Comparison of ENCODE assay signal across 29 cellular contexts in the genomic region with DNA sequence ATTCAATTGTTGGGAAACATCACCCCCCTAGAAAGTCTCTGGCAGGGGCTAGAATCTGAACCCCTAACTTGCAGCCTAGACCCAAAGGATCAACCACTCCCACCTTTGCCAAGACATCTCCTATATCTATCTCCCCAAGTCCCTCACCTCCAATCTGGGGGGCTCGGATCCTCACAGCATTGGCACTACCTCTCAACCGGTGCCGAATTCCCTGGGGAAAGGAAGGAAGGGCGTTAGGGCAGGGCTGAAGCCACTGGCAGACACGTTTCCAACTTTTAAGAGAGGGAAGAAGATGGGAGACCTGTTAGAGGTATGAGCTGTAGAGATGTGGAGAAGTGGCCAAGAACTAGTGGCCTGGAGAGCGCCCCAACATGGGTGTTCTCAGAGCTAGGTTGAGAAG. TPM values are rescaled to one million over a fixed set of nuclear protein-coding genes. Genes with fewer than 3 reads are reported as not detected.
DNase-seq lines count a peak whose midpoint lies in the region; ATAC-seq and TF ChIP-seq lines count a peak whose summit lies in the region.
"Had no signal": no experiment of that assay in that cellular context is flagged by ENCODE, and none has a peak within 500 bp of the region (broad histone marks: within the 10 kb centered on the region; RNA-seq: fewer than 3 reads in every experiment).

No MANE protein-coding gene starts in this region.

- TF ChIP-seq CTCF in MCF 10A (IDR thresholded peaks at IDR 0.05; ENCODE audit: unreplicated experiment) (no peak), breast epithelium (IDR thresholded peaks at IDR 0.05) (no peak), GM10266 (IDR thresholded peaks at IDR 0.05; ENCODE audit: control insufficient read depth, insufficient read depth, low read depth, missing control alignments) (no peak)

- no peak overlapping the region for H3K27ac ChIP-seq in breast epithelium
- H3K27ac ChIP-seq in naive thymus-derived CD4-positive, alpha-beta T cell (ENCODE audit: low read depth, low read length): no peak overlapping the region
- H3K27ac ChIP-seq: gastroesophageal sphincter, GM23248, left ventricle myocardium inferior, tibial artery had no signal

- no peaks in the 10 kb centered on the region for H3K27me3 Mint-ChIP-seq in MCF 10A (ENCODE audit: insufficient read depth, unreplicated experiment)
- H3K27me3 Mint-ChIP-seq in activated T-helper 2 cell treated with anti-CD3 and anti-CD28 coated beads, Interferon-gamma antibody, Interleukin-2, Interleukin-4, amounts not matched to agents 10 μg/mL and 5 μg/mL and 100 μg/mL, durations not matched to agents 14 hours and 24 hours and 36 hours (ENCODE audit: low read depth): no peaks in the 10 kb centered on the region
- no peaks in the 10 kb centered on the region for H3K27me3 Mint-ChIP-seq in naive thymus-derived CD4-positive, alpha-beta T cell
- H3K27me3 Mint-ChIP-seq: stimulated activated naive CD8-positive, alpha-beta T cell treated with anti-CD3 and anti-CD28 coated beads, Interleukin-15, Interleukin-2, amounts not matched to agents 100 ng/mL and 50 ng/mL, for 24 hours had no signal

- H3K27ac Mint-ChIP-seq in MCF 10A (ENCODE audit: low read depth, unreplicated experiment): no peak overlapping the region
- H3K27ac Mint-ChIP-seq in activated T-helper 2 cell treated with anti-CD3 and anti-CD28 coated beads, Interferon-gamma antibody, Interleukin-2, Interleukin-4, amounts not matched to agents 10 μg/mL and 5 μg/mL and 100 μg/mL, durations not matched to agents 14 hours and 24 hours and 36 hours: no peak overlapping the region
- H3K27ac Mint-ChIP-seq in naive thymus-derived CD4-positive, alpha-beta T cell: peak overlapping the region in 6 of 9 donors; percentile 1 to 69 (median 40)
- H3K27ac Mint-ChIP-seq: progenitor cell of endocrine pancreas; stimulated activated naive CD8-positive, alpha-beta T cell treated with anti-CD3 and anti-CD28 coated beads, Interleukin-15, Interleukin-2, amounts not matched to agents 100 ng/mL and 50 ng/mL, for 24 hours had no signal

- POLR2A ChIA-PET in MCF 10A (lab: Yijun Ruan, JAX): no interaction called here
- POLR2A ChIA-PET in naive thymus-derived CD4-positive, alpha-beta T cell (lab: Charles Lee): interaction anchor here (0.6 to 5.3 kb wide), 3 partner anchors 17 to 45 kb away, joined by 4 to 48 read pairs (median 8); a partner anchor contains a TSS

- no peak overlapping the region for H3K4me3 ChIP-seq in breast epithelium
- no peak overlapping the region for H3K4me3 ChIP-seq in naive thymus-derived CD4-positive, alpha-beta T cell (ENCODE audit: low read length)
- H3K4me3 ChIP-seq: gastroesophageal sphincter, GM23248, left ventricle myocardium inferior, tibial artery had no signal

- ATAC-seq in naive thymus-derived CD4-positive, alpha-beta T cell: no peak
- ATAC-seq in GM18502 (IDR thresholded peaks at IDR 0.05; ENCODE audit: poor library complexity, unreplicated experiment): no peak
- ATAC-seq: gastroesophageal sphincter, PC-3, Right ventricle myocardium inferior, sciatic nerve had no signal

- CTCF ChIA-PET in MCF 10A (lab: Yijun Ruan, JAX): interaction anchor here (0.6 to 0.8 kb wide), 2 partner anchors 51 to 295 kb away, joined by 3 read pairs; no protein-coding TSS in a partner anchor
- CTCF ChIA-PET in naive thymus-derived CD4-positive, alpha-beta T cell (lab: Charles Lee): no interaction called here

- peaks cover 0 to 30% of the 10 kb centered on the region in 2 donors for H3K27me3 ChIP-seq in breast epithelium
- H3K27me3 ChIP-seq in naive thymus-derived CD4-positive, alpha-beta T cell (ENCODE audit: control insufficient read depth in 2 of 2, insufficient read depth in 2 of 2, low read length in 2 of 2): no peaks in the 10 kb centered on the region
- H3K27me3 ChIP-seq: gastroesophageal sphincter, tibial artery had no signal

- DNase-seq in MCF 10A (ENCODE audit: unreplicated experiment) (no peak), breast epithelium (ENCODE audit: low spot score in 2 of 2) (no peak), GM10266 (ENCODE audit: extremely low spot score) (no peak), superior temporal gyrus (ENCODE audit: extremely low spot score) (no peak)
- DNase-seq in activated T-helper 2 cell treated with anti-CD3 and anti-CD28 coated beads, Interferon-gamma antibody, Interleukin-2, Interleukin-4, amounts not matched to agents 10 μg/mL and 5 μg/mL and 100 μg/mL, durations not matched to agents 14 hours and 24 hours and 36 hours (ENCODE audit: low spot score): no peak
- no peak for DNase-seq in naive thymus-derived CD4-positive, alpha-beta T cell
- DNase-seq: activated gamma-delta T cell, amygdala, caudate nucleus, COR-L47, dermis blood vessel endothelial cell, DMS79, GF-D8, GM23248, hippocampal formation, left ventricle myocardium inferior, midbrain, NCI-H1694 treated with DMSO at 0.1 percent for 48 hours, NCI-H2171, NCI-H524, PC-3, T1000, tibial artery had no signal

- H3K4me3 Mint-ChIP-seq in MCF 10A (ENCODE audit: unreplicated experiment): peak overlapping the region; percentile 28
- peak overlapping the region; percentile 46 for H3K4me3 Mint-ChIP-seq in activated T-helper 2 cell treated with anti-CD3 and anti-CD28 coated beads, Interferon-gamma antibody, Interleukin-2, Interleukin-4, amounts not matched to agents 10 μg/mL and 5 μg/mL and 100 μg/mL, durations not matched to agents 14 hours and 24 hours and 36 hours (ENCODE audit: low read depth)
- H3K4me3 Mint-ChIP-seq in naive thymus-derived CD4-positive, alpha-beta T cell: peak overlapping the region in 6 of 10 donors; percentile 34 to 66 (median 52)
- H3K4me3 Mint-ChIP-seq: stimulated activated naive CD8-positive, alpha-beta T cell treated with anti-CD3 and anti-CD28 coated beads, Interleukin-15, Interleukin-2, amounts not matched to agents 100 ng/mL and 50 ng/mL, for 24 hours had no signal

- peaks cover 12% of the 10 kb centered on the region for H3K36me3 Mint-ChIP-seq in MCF 10A (ENCODE audit: insufficient read depth, unreplicated experiment)
- H3K36me3 Mint-ChIP-seq in activated T-helper 2 cell treated with anti-CD3 and anti-CD28 coated beads, Interferon-gamma antibody, Interleukin-2, Interleukin-4, amounts not matched to agents 10 μg/mL and 5 μg/mL and 100 μg/mL, durations not matched to agents 14 hours and 24 hours and 36 hours (ENCODE audit: low read depth): peaks cover 18% of the 10 kb centered on the region
- H3K36me3 Mint-ChIP-seq in naive thymus-derived CD4-positive, alpha-beta T cell: peaks cover 0 to 6% (median 0%) of the 10 kb centered on the region in 5 donors

- H3K9me3 Mint-ChIP-seq in MCF 10A (ENCODE audit: unreplicated experiment): peaks cover 20% of the 10 kb centered on the region
- H3K9me3 Mint-ChIP-seq in activated T-helper 2 cell treated with anti-CD3 and anti-CD28 coated beads, Interferon-gamma antibody, Interleukin-2, Interleukin-4, amounts not matched to agents 10 μg/mL and 5 μg/mL and 100 μg/mL, durations not matched to agents 14 hours and 24 hours and 36 hours: no peaks in the 10 kb centered on the region
- H3K9me3 Mint-ChIP-seq in naive thymus-derived CD4-positive, alpha-beta T cell: peaks cover 0 to 4% (median 0%) of the 10 kb centered on the region in 11 donors
- H3K9me3 Mint-ChIP-seq: stimulated activated naive CD8-positive, alpha-beta T cell treated with anti-CD3 and anti-CD28 coated beads, Interleukin-15, Interleukin-2, amounts not matched to agents 100 ng/mL and 50 ng/mL, for 24 hours had no signal

- BruUV-seq in MCF 10A (replicated peaks; lab: Mats Ljungman, UMichigan): no TSS peak

- TF ChIP-seq POLR2A in breast epithelium (IDR thresholded peaks at IDR 0.05): no peak

- no peaks in the 10 kb centered on the region for H3K9me3 ChIP-seq in breast epithelium
- H3K9me3 ChIP-seq in naive thymus-derived CD4-positive, alpha-beta T cell (ENCODE audit: control insufficient read depth in 2 of 3, low read length in 3 of 3): no peaks in the 10 kb centered on the region
- H3K9me3 ChIP-seq: gastroesophageal sphincter, left ventricle myocardium inferior, tibial artery had no signal

- no peaks in the 10 kb centered on the region for H3K4me1 ChIP-seq in breast epithelium
- peaks cover 15 to 20% of the 10 kb centered on the region in 2 donors for H3K4me1 ChIP-seq in naive thymus-derived CD4-positive, alpha-beta T cell (ENCODE audit: control insufficient read depth in 2 of 2, insufficient read depth in 2 of 2, low read length in 2 of 2)

- H3K36me3 ChIP-seq in breast epithelium: no peaks in the 10 kb centered on the region
- H3K36me3 ChIP-seq in naive thymus-derived CD4-positive, alpha-beta T cell (ENCODE audit: control insufficient read depth in 2 of 3, insufficient read depth in 3 of 3, low read length in 3 of 3): peaks cover 0 to 13% (median 0%) of the 10 kb centered on the region in 3 experiments

- H3K4me1 Mint-ChIP-seq in MCF 10A (ENCODE audit: insufficient read depth, unreplicated experiment): peaks cover 7% of the 10 kb centered on the region
- peaks cover 23% of the 10 kb centered on the region for H3K4me1 Mint-ChIP-seq in activated T-helper 2 cell treated with anti-CD3 and anti-CD28 coated beads, Interferon-gamma antibody, Interleukin-2, Interleukin-4, amounts not matched to agents 10 μg/mL and 5 μg/mL and 100 μg/mL, durations not matched to agents 14 hours and 24 hours and 36 hours (ENCODE audit: low read depth)
- peaks cover 12 to 48% (median 30%) of the 10 kb centered on the region in 7 donors for H3K4me1 Mint-ChIP-seq in naive thymus-derived CD4-positive, alpha-beta T cell

- intact Hi-C loops in MCF 10A (cut with micrococcal nuclease) (no loop called here), breast epithelium (cut with DNase I; ENCODE audit: low total_unique reads) (loop anchor here (10.0 kb wide), 1 partner anchor 220 kb away; no protein-coding TSS in a partner anchor)
- intact Hi-C loops in activated T-helper 2 cell treated with anti-CD3 and anti-CD28 coated beads, Interferon-gamma antibody, Interleukin-2, Interleukin-4, amounts not matched to agents 10 μg/mL and 5 μg/mL and 100 μg/mL, durations not matched to agents 14 hours and 24 hours and 36 hours (cut with micrococcal nuclease): loop anchor here (5.0 kb wide), 2 partner anchors 62 to 93 kb away; a partner anchor contains a TSS
- intact Hi-C loops in naive thymus-derived CD4-positive, alpha-beta T cell (cut with micrococcal nuclease): loop anchor here (5.0 to 10.0 kb wide), 8 partner anchors 107 to 1333 kb away; a partner anchor contains a TSS

RNA-seq across cellular contexts. Expression of a gene that starts 2.7 kb away (rescaled TPM):
- total RNA-seq in MCF 10A (2022) (70.6 and 73.7 TPM in 2 replicates), breast epithelium (10 to 100 TPM; 32.3 to 40.8 (median 35.4) TPM)
- total RNA-seq in activated T-helper 2 cell treated with anti-CD3 and anti-CD28 coated beads, Interferon-gamma antibody, Interleukin-2, Interleukin-4, amounts not matched to agents 10 μg/mL and 5 μg/mL and 100 μg/mL, durations not matched to agents 14 hours and 24 hours and 36 hours: 66.2 and 71.6 TPM in 2 replicates
- total RNA-seq in naive thymus-derived CD4-positive, alpha-beta T cell: 10 to 100 TPM; 41.1 to 46.6 (median 44.2) TPM
- 10 to 100 TPM; 55.8 to 57.0 TPM for polyA plus RNA-seq in naive thymus-derived CD4-positive, alpha-beta T cell

RNA-seq across cellular contexts. Expression of a gene that starts 2.8 kb away (rescaled TPM):
- 126 and 150 TPM in 2 replicates for total RNA-seq in MCF 10A (2022)
- total RNA-seq in breast epithelium: 10 to 100 TPM; 56.0 to 71.4 (median 71.0) TPM
- total RNA-seq in activated T-helper 2 cell treated with anti-CD3 and anti-CD28 coated beads, Interferon-gamma antibody, Interleukin-2, Interleukin-4, amounts not matched to agents 10 μg/mL and 5 μg/mL and 100 μg/mL, durations not matched to agents 14 hours and 24 hours and 36 hours: 97.3 and 103 TPM in 2 replicates
- 10 to 100 TPM; 64.1 to 89.5 (median 74.6) TPM for total RNA-seq in naive thymus-derived CD4-positive, alpha-beta T cell
- 100 to 1,000 TPM; 110 to 125 TPM for polyA plus RNA-seq in naive thymus-derived CD4-positive, alpha-beta T cell

RNA-seq across cellular contexts. Expression of a gene that starts 16.6 kb away (rescaled TPM):
- total RNA-seq in MCF 10A (2022) (38.6 and 43.5 TPM in 2 replicates), breast epithelium (10 to 100 TPM; 10.9 to 17.3 (median 16.1) TPM)
- 18.3 and 21.9 TPM in 2 replicates for total RNA-seq in activated T-helper 2 cell treated with anti-CD3 and anti-CD28 coated beads, Interferon-gamma antibody, Interleukin-2, Interleukin-4, amounts not matched to agents 10 μg/mL and 5 μg/mL and 100 μg/mL, durations not matched to agents 14 hours and 24 hours and 36 hours
- total RNA-seq in naive thymus-derived CD4-positive, alpha-beta T cell: 10 to 100 TPM; 13.9 to 36.7 (median 18.5) TPM
- 1 to 10 TPM; 6.7 to 8.1 TPM for polyA plus RNA-seq in naive thymus-derived CD4-positive, alpha-beta T cell

RNA-seq across cellular contexts. Expression of a gene that starts 23.9 kb away (rescaled TPM):
- 8.0 and 9.2 TPM in 2 replicates for total RNA-seq in MCF 10A (2022)
- 10 to 100 TPM in 1 of 3 donors, 1 to 10 TPM in 2; 5.8 to 20.3 (median 7.6) TPM for total RNA-seq in breast epithelium
- total RNA-seq in activated T-helper 2 cell treated with anti-CD3 and anti-CD28 coated beads, Interferon-gamma antibody, Interleukin-2, Interleukin-4, amounts not matched to agents 10 μg/mL and 5 μg/mL and 100 μg/mL, durations not matched to agents 14 hours and 24 hours and 36 hours: 313 and 315 TPM in 2 replicates
- total RNA-seq in naive thymus-derived CD4-positive, alpha-beta T cell: 100 to 1,000 TPM; 144 to 321 (median 276) TPM
- 100 to 1,000 TPM; 401 to 463 TPM for polyA plus RNA-seq in naive thymus-derived CD4-positive, alpha-beta T cell

RNA-seq across cellular contexts. Expression of a gene that starts 59.5 kb away (rescaled TPM):
- total RNA-seq in MCF 10A (2022) (5.0 and 6.3 TPM in 2 replicates), breast epithelium (1 to 10 TPM; 1.4 to 3.6 (median 2.2) TPM)
- 0.18 and 0.23 TPM in 2 replicates for total RNA-seq in activated T-helper 2 cell treated with anti-CD3 and anti-CD28 coated beads, Interferon-gamma antibody, Interleukin-2, Interleukin-4, amounts not matched to agents 10 μg/mL and 5 μg/mL and 100 μg/mL, durations not matched to agents 14 hours and 24 hours and 36 hours
- 10 to 100 TPM in 1 of 5 experiments, 1 to 10 TPM in 3, under 1 TPM in 1; 0.36 to 14.0 (median 3.5) TPM for total RNA-seq in naive thymus-derived CD4-positive, alpha-beta T cell
- polyA plus RNA-seq in naive thymus-derived CD4-positive, alpha-beta T cell: 1 to 10 TPM; 6.0 to 7.9 TPM
- total RNA-seq: left ventricle myocardium inferior, Right ventricle myocardium inferior had no signal

Comparison
In these comparisons a context has a peak if more than half of its experiments do, and no peak if none do; other contexts are left out.
1. H3K27ac Mint-ChIP-seq: peak in naive thymus-derived CD4-positive, alpha-beta T cell (6 of 9); none in MCF 10A (single experiment) and activated T-helper 2 cell treated with anti-CD3 and anti-CD28 coated beads, Interferon-gamma antibody, Interleukin-2, Interleukin-4, amounts not matched to agents 10 μg/mL and 5 μg/mL and 100 μg/mL, durations not matched to agents 14 hours and 24 hours and 36 hours (single experiment).
2. Peak in every context shown above with its lines, with median percentiles within 50 percentile points of each other: H3K4me3 Mint-ChIP-seq.